In the genomic region with DNA sequence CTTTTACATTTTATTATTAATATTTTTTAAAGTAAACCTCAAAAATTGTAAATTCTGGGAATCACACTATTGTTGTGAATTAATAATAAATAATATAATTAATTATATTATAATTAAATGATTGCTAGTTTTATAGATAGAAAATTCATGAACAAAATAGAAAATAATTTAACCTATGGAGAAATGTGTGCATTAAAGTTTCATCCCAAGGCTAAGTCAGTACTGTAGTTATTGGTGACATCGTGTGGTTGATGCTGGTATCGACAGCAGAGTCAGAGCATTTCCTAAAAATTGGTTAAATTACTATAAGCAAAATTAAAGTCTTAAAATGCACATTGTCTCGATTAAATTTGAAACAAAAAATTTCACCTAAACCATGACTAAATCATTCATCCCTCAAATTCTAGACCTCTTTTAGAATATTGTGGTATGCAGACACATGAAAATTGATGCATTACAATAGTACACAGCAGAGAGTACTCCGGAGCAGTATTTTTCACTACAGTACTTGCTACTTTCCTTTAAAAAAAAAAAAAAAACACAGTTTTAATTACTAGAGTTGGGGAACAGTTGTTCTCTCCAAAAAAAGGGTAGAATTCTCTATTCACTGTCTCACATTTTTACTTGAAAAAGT, we compare ENCODE assay signal across 8 cellular contexts.
A peak's percentile ranks its signal among the peaks of the same experiment; 100 is the strongest.
DNase-seq lines count a peak whose midpoint lies in the region; ATAC-seq and TF ChIP-seq lines count a peak whose summit lies in the region.

No MANE protein-coding gene starts in this region.

- POLR2A ChIA-PET in activated CD4-positive, alpha-beta T cell treated with anti-CD3 and anti-CD28 coated beads, Interleukin-2, amount 10 ng/mL, durations not matched to agents 7 days and 5 days (lab: Charles Lee), result no interaction called here

- no peak overlapping the region for H2AFZ ChIP-seq in MM.1S (ENCODE audit: low read length)

- TF ChIP-seq CTCF in MM.1S (IDR thresholded peaks at IDR 0.05; ENCODE audit: low read length) (peak; percentile 71), astrocyte of the spinal cord (IDR thresholded peaks at IDR 0.05; ENCODE audit: low read depth, low read length) (peak; percentile 73), left lung (IDR thresholded peaks at IDR 0.05) (peak; percentile 49 to 50)

- 0 out of 2 replicates have a peak, but pooled peaks cover 3% of the 10 kb centered on the region for H3F3A ChIP-seq in MM.1S (ENCODE audit: insufficient read depth, low read length)

- ATAC-seq in GM21619 (IDR thresholded peaks at IDR 0.05; ENCODE audit: unreplicated experiment), result peak; percentile 58
- peak; percentile 64 for ATAC-seq in left lung
- no peak for ATAC-seq in HG02571 (IDR thresholded peaks at IDR 0.05; ENCODE audit: unreplicated experiment)

- intact Hi-C loops in left lung (cut with DNase I), result no loop called here

- H4K20me1 ChIP-seq in MM.1S (ENCODE audit: insufficient read depth, low read length), result no peaks in the 10 kb centered on the region

- H3K79me2 ChIP-seq in MM.1S (ENCODE audit: low read length), result no peaks in the 10 kb centered on the region

- H3K4me3 ChIP-seq in MM.1S (ENCODE audit: low read length) (no peak overlapping the region), astrocyte of the spinal cord (ENCODE audit: low read depth, low read length) (no peak overlapping the region), left lung (no peak overlapping the region)

- H3K27me3 ChIP-seq in MM.1S (replicated peaks; ENCODE audit: insufficient read depth, low read length) (no peaks in the 10 kb centered on the region), left lung (no peaks in the 10 kb centered on the region)

- CTCF ChIA-PET in activated CD4-positive, alpha-beta T cell treated with anti-CD3 and anti-CD28 coated beads, Interleukin-2, amount 10 ng/mL, durations not matched to agents 7 days and 5 days (lab: Charles Lee), result no interaction called here

- H3K4me3 Mint-ChIP-seq in activated CD4-positive, alpha-beta T cell treated with anti-CD3 and anti-CD28 coated beads, Interleukin-2, amount 10 ng/mL, durations not matched to agents 7 days and 5 days, result no peak overlapping the region

- in situ Hi-C loops in astrocyte of the spinal cord (cut with HindIII; ENCODE audit: low sequenced_read_pairs), result no loop called here

- no peaks in the 10 kb centered on the region for H3K9me3 ChIP-seq in MM.1S (replicated peaks; ENCODE audit: insufficient read depth, low read length)
- H3K9me3 ChIP-seq in left lung, result no peaks in the 10 kb centered on the region

- H3K27me3 Mint-ChIP-seq in activated CD4-positive, alpha-beta T cell treated with anti-CD3 and anti-CD28 coated beads, Interleukin-2, amount 10 ng/mL, durations not matched to agents 7 days and 5 days, result no peaks in the 10 kb centered on the region

- H3K4me2 ChIP-seq in MM.1S (ENCODE audit: low read depth, low read length), result no peak overlapping the region

- H3K9ac ChIP-seq in MM.1S (ENCODE audit: low read length), result no peak overlapping the region

- no peaks in the 10 kb centered on the region for H3K4me1 Mint-ChIP-seq in activated CD4-positive, alpha-beta T cell treated with anti-CD3 and anti-CD28 coated beads, Interleukin-2, amount 10 ng/mL, durations not matched to agents 7 days and 5 days

- H3K36me3 ChIP-seq in MM.1S (replicated peaks; ENCODE audit: insufficient read depth, low read length), result no peaks in the 10 kb centered on the region
- H3K36me3 ChIP-seq in left lung, result no peaks in the 10 kb centered on the region

- H3K27ac Mint-ChIP-seq in activated CD4-positive, alpha-beta T cell treated with anti-CD3 and anti-CD28 coated beads, Interleukin-2, amount 10 ng/mL, durations not matched to agents 7 days and 5 days, result no peak overlapping the region

- peaks cover 8% of the 10 kb centered on the region for H3K4me1 ChIP-seq in MM.1S (ENCODE audit: low read length)
- no peaks in the 10 kb centered on the region for H3K4me1 ChIP-seq in left lung

- no peaks in the 10 kb centered on the region for H3K9me3 Mint-ChIP-seq in activated CD4-positive, alpha-beta T cell treated with anti-CD3 and anti-CD28 coated beads, Interleukin-2, amount 10 ng/mL, durations not matched to agents 7 days and 5 days

- H3K9me2 ChIP-seq in MM.1S (replicated peaks; ENCODE audit: insufficient read depth, low read length), result no peaks in the 10 kb centered on the region

- H3K27ac ChIP-seq in MM.1S (ENCODE audit: low read length), result no peak overlapping the region
- H3K27ac ChIP-seq in left lung, result no peak overlapping the region

- peak; percentile 20 for DNase-seq in activated CD4-positive, alpha-beta T cell treated with anti-CD3 and anti-CD28 coated beads, Interleukin-2, amount 10 ng/mL, durations not matched to agents 7 days and 5 days
- DNase-seq in activated CD4-positive, alpha-beta T cell treated with anti-CD3 and anti-CD28 coated beads, Interleukin-2, amount 50 U/mL, for 4 hours, result no peak
- DNase-seq in MM.1S, result peak; percentile 48
- peak; percentile 42 for DNase-seq in astrocyte of the spinal cord (ENCODE audit: low read depth, low spot score)
- DNase-seq in left lung, result no peak
- DNase-seq in NK-92 treated with Interleukin-12 subunit alpha and Interleukin-12 subunit beta, amount 100 ng/mL, for 24 hours (lab: John Stamatoyannopoulos, UW), result no peak

- no peaks in the 10 kb centered on the region for H3K36me3 Mint-ChIP-seq in activated CD4-positive, alpha-beta T cell treated with anti-CD3 and anti-CD28 coated beads, Interleukin-2, amount 10 ng/mL, durations not matched to agents 7 days and 5 days (ENCODE audit: low read depth)

Comparison
In these comparisons a context has a peak if more than half of its experiments do, and no peak if none do; other contexts are left out.
1. DNase-seq: peak in activated CD4-positive, alpha-beta T cell treated with anti-CD3 and anti-CD28 coated beads, Interleukin-2, amount 10 ng/mL, durations not matched to agents 7 days and 5 days (single experiment), MM.1S (single experiment) and astrocyte of the spinal cord (single experiment); none in activated CD4-positive, alpha-beta T cell treated with anti-CD3 and anti-CD28 coated beads, Interleukin-2, amount 50 U/mL, for 4 hours (0 of 2), left lung (0 of 2) and NK-92 treated with Interleukin-12 subunit alpha and Interleukin-12 subunit beta, amount 100 ng/mL, for 24 hours (single experiment).
2. Peak in every context shown above with its lines, with median percentiles within 50 percentile points of each other: CTCF ChIP-seq.